Comparison of ENCODE assay signal across 3 cellular contexts in the genomic region with DNA sequence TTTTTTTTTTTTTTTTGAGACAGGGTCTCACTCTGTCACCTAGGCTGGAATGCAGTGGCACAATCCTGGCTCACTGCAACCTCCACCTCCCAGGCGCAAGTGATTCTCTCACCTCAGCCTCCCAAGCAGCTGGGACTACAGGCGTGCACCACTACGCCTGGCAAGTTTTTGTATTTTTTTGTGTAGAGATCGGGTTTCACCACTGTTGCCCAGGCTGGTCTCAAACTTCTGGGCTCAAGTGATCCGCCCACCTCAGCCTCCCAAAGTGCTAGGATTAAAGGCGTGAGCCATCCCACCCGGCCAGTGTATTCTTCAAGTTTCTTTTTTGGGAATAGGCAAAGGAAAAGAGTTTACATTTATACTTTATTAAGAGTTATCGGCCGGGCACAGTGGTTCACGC. TPM values are rescaled to one million over a fixed set of nuclear protein-coding genes. Genes with fewer than 3 reads are reported as not detected.
"Had no signal": no experiment of that assay in that cellular context is flagged by ENCODE, and none has a peak within 500 bp of the region (broad histone marks: within the 10 kb centered on the region; RNA-seq: fewer than 3 reads in every experiment).

No MANE protein-coding gene starts in this region.

RNA-seq across cellular contexts. Expression of a gene that starts 50.0 kb away (rescaled TPM):
- total RNA-seq: LHCN-M2, M059J, MCF 10A had no signal
